Comparison of ENCODE assay signal across 16 cellular contexts in the genomic region with DNA sequence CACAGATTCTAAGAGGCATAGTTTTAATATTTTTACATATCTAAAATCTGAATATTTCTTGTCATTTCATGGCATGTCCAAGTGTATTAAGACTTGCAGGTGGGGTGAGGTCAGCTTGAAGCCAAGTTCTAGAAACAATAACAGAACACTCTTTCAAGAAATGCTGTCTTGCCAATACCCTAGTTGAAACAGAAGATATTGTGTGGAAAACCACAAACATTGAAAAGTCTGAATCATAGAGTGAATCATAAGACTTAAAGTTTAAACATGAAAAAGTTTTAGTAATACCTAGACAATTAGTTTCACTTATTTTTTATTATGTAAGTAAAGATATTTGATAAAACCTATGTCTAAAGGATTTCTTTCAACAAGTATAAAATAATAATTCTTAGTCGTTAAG.
A peak's percentile ranks its signal among the peaks of the same experiment; 100 is the strongest.
DNase-seq lines count a peak whose midpoint lies in the region; ATAC-seq, FAIRE-seq and TF ChIP-seq lines count a peak whose summit lies in the region.
"Had no signal": no experiment of that assay in that cellular context is flagged by ENCODE, and none has a peak within 500 bp of the region (broad histone marks: within the 10 kb centered on the region; RNA-seq: fewer than 3 reads in every experiment).

No MANE protein-coding gene starts in this region.

- no peak for TF ChIP-seq POLR2A in H54 (IDR thresholded peaks at IDR 0.05; ENCODE audit: low read depth, low read length)
- TF ChIP-seq POLR2A in prostate gland (IDR thresholded peaks at IDR 0.05) = no peak

- H3K27ac ChIP-seq in prostate gland = no peak overlapping the region
- H3K27ac ChIP-seq: BLaER1, gastroesophageal sphincter, SJSA1, vagina had no signal

- H3K27me3 ChIP-seq in prostate gland (replicated peaks; ENCODE audit: insufficient read depth) = no peaks in the 10 kb centered on the region
- H3K27me3 ChIP-seq: BLaER1, gastroesophageal sphincter, vagina had no signal

- in situ Hi-C loops in astrocyte of the cerebellum (cut with HindIII; ENCODE audit: low sequenced_read_pairs) = loop anchor here (10.0 kb wide), 1 partner anchor 197 kb away; no protein-coding TSS in a partner anchor

- H3K9me3 ChIP-seq in prostate gland = no peaks in the 10 kb centered on the region
- H3K9me3 ChIP-seq: BLaER1, gastroesophageal sphincter, SJSA1, vagina had no signal

- peak; percentile 12 for DNase-seq in AG08395 (ENCODE audit: low spot score)
- peak; percentile 12 for DNase-seq in H54 (ENCODE audit: insufficient read length, low spot score)
- peak; percentile 69 for DNase-seq in astrocyte of the cerebellum (ENCODE audit: low read depth)
- DNase-seq in iris pigment epithelial cell (ENCODE audit: low read depth) = peak; percentile 69
- DNase-seq in D341Med (ENCODE audit: low spot score) = no peak
- DNase-seq in prostate gland (ENCODE audit: low spot score) = no peak
- no peak for DNase-seq in hepatic stellate cell (ENCODE audit: low spot score)
- DNase-seq: activated CD4-positive, alpha-beta T cell treated with anti-CD3 and anti-CD28 coated beads, Interleukin-2, amount 10 ng/mL, durations not matched to agents 7 days and 5 days; aorta; DMS79; H7 had no signal

- FAIRE-seq in H54 (lab: Jason Lieb, UNC) = no peak

- no peaks in the 10 kb centered on the region for H3K4me1 ChIP-seq in prostate gland (replicated peaks)
- H3K4me1 ChIP-seq: BLaER1, gastroesophageal sphincter, SJSA1, vagina had no signal

- ATAC-seq in HG03097 (IDR thresholded peaks at IDR 0.05; ENCODE audit: low FRiP score, unreplicated experiment) = no peak
- ATAC-seq: gastroesophageal sphincter had no signal

- H3K4me3 ChIP-seq in astrocyte of the cerebellum (ENCODE audit: low read depth, low read length) (no peak overlapping the region), prostate gland (no peak overlapping the region)
- H3K4me3 ChIP-seq: BLaER1, gastroesophageal sphincter, SJSA1, vagina had no signal

- intact Hi-C loops in prostate gland (cut with DNase I) = no loop called here

- WGBS in prostate gland = 74% methylated on average over 1 of the region's 1 CpG

- no peak for TF ChIP-seq CTCF in astrocyte of the cerebellum (IDR thresholded peaks at IDR 0.05; ENCODE audit: low read depth, low read length, missing control alignments)
- TF ChIP-seq CTCF in prostate gland (IDR thresholded peaks at IDR 0.05) = no peak

- H3K36me3 ChIP-seq in prostate gland = no peaks in the 10 kb centered on the region
- H3K36me3 ChIP-seq: BLaER1, gastroesophageal sphincter, SJSA1, vagina had no signal

Comparison
In these comparisons a context has a peak if more than half of its experiments do, and no peak if none do; other contexts are left out.
1. DNase-seq: peak in AG08395 (single experiment), H54 (single experiment), astrocyte of the cerebellum (single experiment) and iris pigment epithelial cell (single experiment); none in D341Med (single experiment), prostate gland (single experiment) and hepatic stellate cell (single experiment).